Comparison of ENCODE assay signal across 34 cellular contexts in genomic region chr1:99152132-99152531, GRCh38.
DNase-seq lines count a peak whose midpoint lies in the region; ATAC-seq, FAIRE-seq and TF ChIP-seq lines count a peak whose summit lies in the region.
"Had no signal": no experiment of that assay in that cellular context is flagged by ENCODE, and none has a peak within 500 bp of the region (broad histone marks: within the 10 kb centered on the region; RNA-seq: fewer than 3 reads in every experiment).

No MANE protein-coding gene starts in this region.

- peaks cover 0 to 9% (median 3%) of the 10 kb centered on the region in 4 donors for H3K4me1 ChIP-seq in liver (ENCODE audit: control insufficient read depth in 4 of 4, insufficient read depth in 4 of 4, low read length in 3 of 4)
- H3K4me1 ChIP-seq in HepG2 (ENCODE audit: insufficient read depth, low read length), result no peaks in the 10 kb centered on the region
- H3K4me1 ChIP-seq in right lobe of liver, result peaks cover 0 to 7% (median 0%) of the 10 kb centered on the region in 4 donors
- H3K4me1 ChIP-seq: A549, BLaER1, Caco-2 had no signal

- H3K4me2 ChIP-seq in HepG2 (ENCODE audit: low read depth, low read length), result no peak overlapping the region
- H3K4me2 ChIP-seq: A549, BLaER1 had no signal

- TF ChIP-seq EP300 in HepG2 (IDR thresholded peaks at IDR 0.05; ENCODE audit: low read depth in 2 of 2, low read length in 2 of 2) (no peak), HepG2 (CRISPR knock-in tag; IDR thresholded peaks at IDR 0.05; ENCODE audit: borderline replicate concordance) (no peak)

- TF ChIP-seq POLR2A in HepG2 (IDR thresholded peaks at IDR 0.05; ENCODE audit: insufficient read depth in 1 of 2, low read depth in 2 of 2, low read length in 2 of 2), result no peak
- no peak for TF ChIP-seq POLR2A in right lobe of liver (IDR thresholded peaks at IDR 0.05)

- no peak overlapping the region for H3K27ac ChIP-seq in liver (ENCODE audit: low read depth in 1 of 2, low read length in 2 of 2)
- no peak overlapping the region for H3K27ac ChIP-seq in HepG2 (ENCODE audit: extremely low read length, insufficient read depth, low read length)
- H3K27ac ChIP-seq in right lobe of liver, result no peak overlapping the region
- H3K27ac ChIP-seq: 22Rv1; A549; BLaER1; BLaER1 treated with 17β-estradiol and CSF1 and Interleukin-3, amounts not matched to agents 10 nM and 100 nM; C4-2B had no signal

- BruUV-seq in HepG2 (replicated peaks; lab: Mats Ljungman, UMichigan), result no TSS peak

- intact Hi-C loops in HepG2 (cut with micrococcal nuclease; ENCODE audit: unreplicated experiment) (no loop called here), right lobe of liver (cut with DNase I) (no loop called here)

- TF ChIP-seq CTCF in liver (IDR thresholded peaks at IDR 0.05; ENCODE audit: low read depth, low read length, missing input control) (no peak), HepG2 (CRISPR knock-in tag; IDR thresholded peaks at IDR 0.05) (no peak), D721Med (IDR thresholded peaks at IDR 0.05; ENCODE audit: insufficient read depth, missing control alignments) (no peak), right lobe of liver (IDR thresholded peaks at IDR 0.05) (no peak)

- H3K9ac ChIP-seq in liver (ENCODE audit: low read depth in 1 of 2, low read length in 2 of 2) (no peak overlapping the region), HepG2 (ENCODE audit: insufficient read depth, low read depth, low read length) (no peak overlapping the region)
- H3K9ac ChIP-seq: BLaER1; BLaER1 treated with 17β-estradiol and CSF1 and Interleukin-3, amounts not matched to agents 10 nM and 100 nM had no signal

- ATAC-seq in HepG2 (no peak), left lobe of liver (peak; percentile 45), right lobe of liver (peak in 3 of 4 donors; percentile 23 to 68 (median 61)), HG02678 (IDR thresholded peaks at IDR 0.05; ENCODE audit: unreplicated experiment) (no peak)
- ATAC-seq: A549; CD8-positive, alpha-beta T cell had no signal

- TF ChIP-seq RAD21 in liver (IDR thresholded peaks at IDR 0.05) (peak in 1 of 2 donors; percentile 17), HepG2 (CRISPR knock-in tag; IDR thresholded peaks at IDR 0.05) (no peak)

- no peak overlapping the region for H2AFZ ChIP-seq in HepG2 (ENCODE audit: low read length)

- 16% methylated on average over 1 of the region's 1 CpG for WGBS in liver
- WGBS in HepG2 (ENCODE audit: low lambda C conversion rate), result 3% methylated on average over 1 of the region's 1 CpG
- WGBS in right lobe of liver (ENCODE audit: insufficient coverage, low coverage, low lambda C conversion rate, missing lambda C conversion rate), result 17% methylated on average over 1 of the region's 1 CpG

- H4K20me1 ChIP-seq in HepG2 (ENCODE audit: insufficient read depth, low read length), result no peaks in the 10 kb centered on the region
- H4K20me1 ChIP-seq: BLaER1; BLaER1 treated with 17β-estradiol and CSF1 and Interleukin-3, amounts not matched to agents 10 nM and 100 nM had no signal

- in situ Hi-C loops in HepG2 (cut with HindIII; ENCODE audit: extremely low pct_ligation_motif_present, low pct_unique_long_range_greater_than_20kb), result no loop called here

- no peaks in the 10 kb centered on the region for H3K27me3 ChIP-seq in liver (ENCODE audit: control insufficient read depth in 4 of 4, insufficient read depth in 4 of 4, low read length in 3 of 4)
- no peaks in the 10 kb centered on the region for H3K27me3 ChIP-seq in HepG2 (ENCODE audit: control insufficient read depth in 1 of 2, insufficient read depth in 2 of 2, low read length in 2 of 2)
- no peaks in the 10 kb centered on the region for H3K27me3 ChIP-seq in right lobe of liver
- H3K27me3 ChIP-seq: BE2C; BLaER1; BLaER1 treated with 17β-estradiol and CSF1 and Interleukin-3, amounts not matched to agents 10 nM and 100 nM had no signal

- DNase-seq in HepG2 (ENCODE audit: low spot score) (no peak), D721Med (ENCODE audit: insufficient read length, low spot score) (no peak), left lobe of liver (ENCODE audit: low spot score) (no peak), right lobe of liver (no peak), NCI-H2196 treated with DMSO at 0.1 percent for 48 hours (lab: John Stamatoyannopoulos, UW; ENCODE audit: unreplicated experiment) (no peak), T-helper 1 cell (no peak)
- DNase-seq: 8988T; ACHN; AML-193; BE2C; C1 segment of cervical spinal cord; Caco-2; Calu3; CD4-positive, alpha-beta memory T cell; CD4-positive, alpha-beta T cell; CD4-positive, CD25-positive, alpha-beta regulatory T cell; CD8-positive, alpha-beta memory T cell; CD8-positive, alpha-beta T cell; COR-L47; DMS 273 treated with DMSO at 0.1 percent for 48 hours; DMS153; DMS53; DMS79; DMS79 treated with DMSO at 0.1 percent for 48 hours; DND-41; EL had no signal

- no peaks in the 10 kb centered on the region for H3K79me2 ChIP-seq in HepG2 (ENCODE audit: insufficient read depth, low read length)

- POLR2A ChIA-PET in HepG2 (lab: Yijun Ruan, JAX), result no interaction called here

- CTCF ChIA-PET in HepG2 (lab: Yijun Ruan, JAX; ENCODE audit: low intra/inter-chr PET ratio, low total read pairs), result no interaction called here

- H3K36me3 ChIP-seq in liver (ENCODE audit: control insufficient read depth in 4 of 4, insufficient read depth in 3 of 4, low read depth in 1 of 4, low read length in 3 of 4), result no peaks in the 10 kb centered on the region
- H3K36me3 ChIP-seq in HepG2 (replicated peaks in 1 of 2; ENCODE audit: control insufficient read depth in 1 of 2, insufficient read depth in 2 of 2, low read length in 2 of 2), result no peaks in the 10 kb centered on the region
- H3K36me3 ChIP-seq in right lobe of liver, result no peaks in the 10 kb centered on the region
- H3K36me3 ChIP-seq: BE2C; BLaER1; BLaER1 treated with 17β-estradiol and CSF1 and Interleukin-3, amounts not matched to agents 10 nM and 100 nM had no signal

- no peaks in the 10 kb centered on the region for H3K9me3 ChIP-seq in liver (ENCODE audit: control insufficient read depth in 4 of 4, low read length in 3 of 4)
- H3K9me3 ChIP-seq in HepG2 (ENCODE audit: low read length), result no peaks in the 10 kb centered on the region
- no peaks in the 10 kb centered on the region for H3K9me3 ChIP-seq in right lobe of liver
- H3K9me3 ChIP-seq: A549, BE2C, BLaER1, Caco-2 had no signal

- H3K4me3 ChIP-seq in liver (ENCODE audit: low read depth in 1 of 3, low read length in 3 of 3) (no peak overlapping the region), HepG2 (replicated peaks in 1 of 3; ENCODE audit: insufficient read depth in 1 of 3, low read depth in 2 of 3, low read length in 3 of 3) (no peak overlapping the region), right lobe of liver (no peak overlapping the region)
- H3K4me3 ChIP-seq: A549; BLaER1; BLaER1 treated with 17β-estradiol and CSF1 and Interleukin-3, amounts not matched to agents 10 nM and 100 nM had no signal

- FAIRE-seq in HepG2 (lab: Jason Lieb, UNC) (no peak), D721Med (lab: Jason Lieb, UNC) (peak; percentile 74)
- FAIRE-seq: A204.1, A549 had no signal

TF ChIP-seq in liver, 16 proteins besides CTCF, POLR2A, EP300 and RAD21:
- TF ChIP-seq FOXA2 (IDR thresholded peaks at IDR 0.05), result no peak
- no peak for TF ChIP-seq EGR1 (IDR thresholded peaks at IDR 0.05; ENCODE audit: low read depth in 2 of 2)
- peak; percentile 27 for TF ChIP-seq SP1 (IDR thresholded peaks at IDR 0.05)
- peak; percentile 69 to 81 for TF ChIP-seq HNF4A (conservative IDR thresholded peaks at IDR 0.05)
- TF ChIP-seq HNF4G (IDR thresholded peaks at IDR 0.05), result peak; percentile 41
- peak; percentile 52 to 57 for TF ChIP-seq RXRA (IDR thresholded peaks at IDR 0.05)

TF ChIP-seq in HepG2, 621 proteins besides CTCF, POLR2A, EP300 and RAD21:
- TF ChIP-seq PAF1 (CRISPR knock-in tag; IDR thresholded peaks at IDR 0.05) (no peak), HNRNPUL1 (IDR thresholded peaks at IDR 0.05; ENCODE audit: low read depth, low read length) (no peak), NR3C1 (CRISPR knock-in tag; IDR thresholded peaks at IDR 0.05) (no peak), ZFX (CRISPR knock-in tag; IDR thresholded peaks at IDR 0.05; ENCODE audit: low read depth) (no peak), ZNF619 (CRISPR knock-in tag; IDR thresholded peaks at IDR 0.05) (no peak), ZNF678 (CRISPR knock-in tag; IDR thresholded peaks at IDR 0.05) (no peak), GATA4 (IDR thresholded peaks at IDR 0.05; ENCODE audit: borderline replicate concordance, low read depth) (no peak), RBM22 (optimal IDR thresholded peaks at IDR 0.05; ENCODE audit: low read length) (no peak), ZFP62 (CRISPR knock-in tag; IDR thresholded peaks at IDR 0.05) (no peak), KDM5B (CRISPR knock-in tag; IDR thresholded peaks at IDR 0.05; ENCODE audit: borderline replicate concordance) (no peak)

Comparison
In these comparisons a context has a peak if more than half of its experiments do, and no peak if none do; other contexts are left out.
1. ATAC-seq: peak in left lobe of liver (single experiment) and right lobe of liver (3 of 4); none in HepG2 (single experiment) and HG02678 (single experiment).